ENCODE assay signal across 30 cellular contexts in the genomic region with DNA sequence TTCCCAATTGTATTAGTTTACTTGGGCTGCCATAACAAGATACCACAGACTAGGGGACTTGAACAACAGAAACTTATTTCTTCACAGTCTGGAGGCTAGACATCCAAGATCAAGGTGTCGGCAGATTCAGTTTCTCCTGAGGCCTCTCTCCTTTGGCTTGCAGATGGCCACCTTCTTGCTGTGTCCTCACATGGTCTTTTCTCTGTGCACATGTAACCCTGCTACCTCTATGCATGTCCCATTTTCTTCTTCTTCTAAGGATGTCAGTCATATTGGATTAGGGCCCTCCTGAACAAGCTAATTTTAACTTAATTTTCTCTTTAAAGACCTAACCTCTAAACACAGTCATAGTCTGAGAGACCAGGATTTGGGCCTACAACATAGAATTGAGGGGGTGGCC.
DNase-seq lines count a peak whose midpoint lies in the region; ATAC-seq, FAIRE-seq and TF ChIP-seq lines count a peak whose summit lies in the region.
"Had no signal": no experiment of that assay in that cellular context is flagged by ENCODE, and none has a peak within 500 bp of the region (broad histone marks: within the 10 kb centered on the region; RNA-seq: fewer than 3 reads in every experiment).

No MANE protein-coding gene starts in this region.

- no peak for TF ChIP-seq RAD21 in HepG2 (CRISPR knock-in tag; IDR thresholded peaks at IDR 0.05)

- H3K9me3 ChIP-seq in HepG2 (ENCODE audit: low read length) (no peaks in the 10 kb centered on the region), right lobe of liver (no peaks in the 10 kb centered on the region), esophagus muscularis mucosa (no peaks in the 10 kb centered on the region), A673 (ENCODE audit: low read depth, low read length, poor library complexity, severe bottlenecking) (no peaks in the 10 kb centered on the region)
- H3K9me3 ChIP-seq: A549; BE2C; BLaER1; BLaER1 treated with 17β-estradiol and CSF1 and Interleukin-3, amounts not matched to agents 10 nM and 100 nM; Caco-2 had no signal

- CTCF ChIA-PET in HepG2 (lab: Yijun Ruan, JAX; ENCODE audit: low intra/inter-chr PET ratio, low total read pairs) (no interaction called here), A673 (lab: Charles Lee) (no interaction called here)

- H3K4me1 ChIP-seq in HepG2 (ENCODE audit: insufficient read depth, low read length) = no peaks in the 10 kb centered on the region
- H3K4me1 ChIP-seq in right lobe of liver = no peaks in the 10 kb centered on the region
- H3K4me1 ChIP-seq in esophagus muscularis mucosa = no peaks in the 10 kb centered on the region
- no peaks in the 10 kb centered on the region for H3K4me1 ChIP-seq in A673 (ENCODE audit: insufficient read depth, low read length, poor library complexity, severe bottlenecking)
- H3K4me1 ChIP-seq: A549; BE2C; BLaER1; BLaER1 treated with 17β-estradiol and CSF1 and Interleukin-3, amounts not matched to agents 10 nM and 100 nM; Caco-2 had no signal

- no peak overlapping the region for H3K4me2 ChIP-seq in HepG2 (ENCODE audit: low read depth, low read length)
- H3K4me2 ChIP-seq: A549; BLaER1; BLaER1 treated with 17β-estradiol and CSF1 and Interleukin-3, amounts not matched to agents 10 nM and 100 nM had no signal

- intact Hi-C loops in HepG2 (cut with micrococcal nuclease; ENCODE audit: unreplicated experiment) = no loop called here
- intact Hi-C loops in right lobe of liver (cut with DNase I) = no loop called here
- intact Hi-C loops in esophagus muscularis mucosa (cut with DNase I) = no loop called here
- intact Hi-C loops in A673 (cut with micrococcal nuclease; ENCODE audit: unreplicated experiment) = no loop called here

- TF ChIP-seq POLR2A in HepG2 (IDR thresholded peaks at IDR 0.05; ENCODE audit: insufficient read depth in 1 of 2, low read depth in 2 of 2, low read length in 2 of 2) (no peak), right lobe of liver (IDR thresholded peaks at IDR 0.05) (no peak), esophagus muscularis mucosa (IDR thresholded peaks at IDR 0.05; ENCODE audit: low read depth) (no peak)

- no peak for ATAC-seq in HepG2
- ATAC-seq in right lobe of liver = no peak
- ATAC-seq: A549; CD8-positive, alpha-beta T cell had no signal

- WGBS in HepG2 (ENCODE audit: low lambda C conversion rate) = 100% methylated on average over 1 of the region's 1 CpG
- 100% methylated on average over 1 of the region's 1 CpG for WGBS in right lobe of liver (ENCODE audit: insufficient coverage, low coverage, low lambda C conversion rate, missing lambda C conversion rate)
- 94% methylated on average over 1 of the region's 1 CpG for WGBS in esophagus muscularis mucosa

- no peak overlapping the region for H3K4me3 ChIP-seq in HepG2 (replicated peaks in 1 of 3; ENCODE audit: insufficient read depth in 1 of 3, low read depth in 2 of 3, low read length in 3 of 3)
- H3K4me3 ChIP-seq in right lobe of liver = no peak overlapping the region
- no peak overlapping the region for H3K4me3 ChIP-seq in esophagus muscularis mucosa
- no peak overlapping the region for H3K4me3 ChIP-seq in A673 (ENCODE audit: low read depth, low read length, poor library complexity, severe bottlenecking)
- H3K4me3 ChIP-seq: A549; BLaER1; BLaER1 treated with 17β-estradiol and CSF1 and Interleukin-3, amounts not matched to agents 10 nM and 100 nM had no signal

- no peak for FAIRE-seq in HepG2 (lab: Jason Lieb, UNC)
- FAIRE-seq: A204.1, A549, D721Med had no signal

- no peak for DNase-seq in HepG2 (ENCODE audit: low spot score)
- no peak for DNase-seq in right lobe of liver
- DNase-seq in esophagus muscularis mucosa (ENCODE audit: extremely low spot score) = peak; percentile 66
- DNase-seq in A673 (ENCODE audit: low spot score) = no peak
- DNase-seq: 8988T; ACHN; AML-193; BE2C; Caco-2; Calu3; CD4-positive, alpha-beta memory T cell; CD4-positive, alpha-beta T cell; CD4-positive, CD25-positive, alpha-beta regulatory T cell; CD8-positive, alpha-beta memory T cell; CD8-positive, alpha-beta T cell; COR-L47; DMS 273 treated with DMSO at 0.1 percent for 48 hours; DMS153; DMS53; DMS79; DMS79 treated with DMSO at 0.1 percent for 48 hours; DND-41; EL had no signal

- no peak overlapping the region for H3K27ac ChIP-seq in HepG2 (ENCODE audit: extremely low read length, insufficient read depth, low read length)
- H3K27ac ChIP-seq in right lobe of liver = no peak overlapping the region
- H3K27ac ChIP-seq in esophagus muscularis mucosa (replicated peaks in 1 of 4) = no peak overlapping the region
- no peak overlapping the region for H3K27ac ChIP-seq in A673 (ENCODE audit: low read depth, low read length, poor library complexity, severe bottlenecking)
- H3K27ac ChIP-seq: 22Rv1; A549; BLaER1; BLaER1 treated with 17β-estradiol and CSF1 and Interleukin-3, amounts not matched to agents 10 nM and 100 nM; C4-2B had no signal

- no peaks in the 10 kb centered on the region for H3K27me3 ChIP-seq in HepG2 (ENCODE audit: control insufficient read depth in 1 of 2, insufficient read depth in 2 of 2, low read length in 2 of 2)
- no peaks in the 10 kb centered on the region for H3K27me3 ChIP-seq in right lobe of liver
- H3K27me3 ChIP-seq in esophagus muscularis mucosa = no peaks in the 10 kb centered on the region
- no peaks in the 10 kb centered on the region for H3K27me3 ChIP-seq in A673 (replicated peaks; ENCODE audit: insufficient read depth, low read depth, low read length, poor library complexity)
- H3K27me3 ChIP-seq: BE2C; BLaER1; BLaER1 treated with 17β-estradiol and CSF1 and Interleukin-3, amounts not matched to agents 10 nM and 100 nM had no signal

- no peak overlapping the region for H3K9ac ChIP-seq in HepG2 (ENCODE audit: insufficient read depth, low read depth, low read length)
- H3K9ac ChIP-seq: BLaER1; BLaER1 treated with 17β-estradiol and CSF1 and Interleukin-3, amounts not matched to agents 10 nM and 100 nM had no signal

- TF ChIP-seq EP300 in HepG2 (IDR thresholded peaks at IDR 0.05; ENCODE audit: low read depth in 2 of 2, low read length in 2 of 2) = no peak
- TF ChIP-seq EP300 in HepG2 (CRISPR knock-in tag; IDR thresholded peaks at IDR 0.05; ENCODE audit: borderline replicate concordance) = no peak
- no peak for TF ChIP-seq EP300 in esophagus muscularis mucosa (IDR thresholded peaks at IDR 0.05)

- no peak overlapping the region for H2AFZ ChIP-seq in HepG2 (ENCODE audit: low read length)

- BruUV-seq in HepG2 (replicated peaks; lab: Mats Ljungman, UMichigan) (no TSS peak), A673 (replicated peaks; lab: Mats Ljungman, UMichigan) (no TSS peak)

- H4K20me1 ChIP-seq in HepG2 (ENCODE audit: insufficient read depth, low read length) = no peaks in the 10 kb centered on the region
- H4K20me1 ChIP-seq: BLaER1; BLaER1 treated with 17β-estradiol and CSF1 and Interleukin-3, amounts not matched to agents 10 nM and 100 nM had no signal

- H3K79me2 ChIP-seq in HepG2 (ENCODE audit: insufficient read depth, low read length) = no peaks in the 10 kb centered on the region

- POLR2A ChIA-PET in HepG2 (lab: Yijun Ruan, JAX) (no interaction called here), A673 (lab: Charles Lee; ENCODE audit: low non-redundant PET) (no interaction called here)

- in situ Hi-C loops in HepG2 (cut with HindIII; ENCODE audit: extremely low pct_ligation_motif_present, low pct_unique_long_range_greater_than_20kb) = no loop called here

- H3K36me3 ChIP-seq in HepG2 (replicated peaks in 1 of 2; ENCODE audit: control insufficient read depth in 1 of 2, insufficient read depth in 2 of 2, low read length in 2 of 2) (no peaks in the 10 kb centered on the region), right lobe of liver (no peaks in the 10 kb centered on the region), esophagus muscularis mucosa (no peaks in the 10 kb centered on the region), A673 (ENCODE audit: insufficient read depth, low read length, poor library complexity, severe bottlenecking) (no peaks in the 10 kb centered on the region)
- H3K36me3 ChIP-seq: BE2C; BLaER1; BLaER1 treated with 17β-estradiol and CSF1 and Interleukin-3, amounts not matched to agents 10 nM and 100 nM had no signal

- TF ChIP-seq CTCF in HepG2 (CRISPR knock-in tag; IDR thresholded peaks at IDR 0.05) (no peak), right lobe of liver (IDR thresholded peaks at IDR 0.05) (no peak), esophagus muscularis mucosa (IDR thresholded peaks at IDR 0.05) (no peak), A673 (conservative IDR thresholded peaks at IDR 0.05; ENCODE audit: low read depth, low read length) (no peak)

TF ChIP-seq in HepG2, 621 proteins besides CTCF, POLR2A, EP300 and RAD21:
- TF ChIP-seq, protein P1, sequence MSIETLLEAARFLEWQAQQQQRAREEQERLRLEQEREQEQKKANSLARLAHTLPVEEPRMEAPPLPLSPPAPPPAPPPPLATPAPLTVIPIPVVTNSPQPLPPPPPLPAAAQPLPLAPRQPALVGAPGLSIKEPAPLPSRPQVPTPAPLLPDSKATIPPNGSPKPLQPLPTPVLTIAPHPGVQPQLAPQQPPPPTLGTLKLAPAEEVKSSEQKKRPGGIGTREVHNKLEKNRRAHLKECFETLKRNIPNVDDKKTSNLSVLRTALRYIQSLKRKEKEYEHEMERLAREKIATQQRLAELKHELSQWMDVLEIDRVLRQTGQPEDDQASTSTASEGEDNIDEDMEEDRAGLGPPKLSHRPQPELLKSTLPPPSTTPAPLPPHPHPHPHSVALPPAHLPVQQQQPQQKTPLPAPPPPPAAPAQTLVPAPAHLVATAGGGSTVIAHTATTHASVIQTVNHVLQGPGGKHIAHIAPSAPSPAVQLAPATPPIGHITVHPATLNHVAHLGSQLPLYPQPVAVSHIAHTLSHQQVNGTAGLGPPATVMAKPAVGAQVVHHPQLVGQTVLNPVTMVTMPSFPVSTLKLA (IDR thresholded peaks at IDR 0.05) = peak; percentile 68
- TF ChIP-seq, protein P2, sequence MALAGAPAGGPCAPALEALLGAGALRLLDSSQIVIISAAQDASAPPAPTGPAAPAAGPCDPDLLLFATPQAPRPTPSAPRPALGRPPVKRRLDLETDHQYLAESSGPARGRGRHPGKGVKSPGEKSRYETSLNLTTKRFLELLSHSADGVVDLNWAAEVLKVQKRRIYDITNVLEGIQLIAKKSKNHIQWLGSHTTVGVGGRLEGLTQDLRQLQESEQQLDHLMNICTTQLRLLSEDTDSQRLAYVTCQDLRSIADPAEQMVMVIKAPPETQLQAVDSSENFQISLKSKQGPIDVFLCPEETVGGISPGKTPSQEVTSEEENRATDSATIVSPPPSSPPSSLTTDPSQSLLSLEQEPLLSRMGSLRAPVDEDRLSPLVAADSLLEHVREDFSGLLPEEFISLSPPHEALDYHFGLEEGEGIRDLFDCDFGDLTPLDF (CRISPR knock-in tag; IDR thresholded peaks at IDR 0.05) = no peak
TF ChIP-seq in HepG2: peak in this region for 1.
